In the genomic region with DNA sequence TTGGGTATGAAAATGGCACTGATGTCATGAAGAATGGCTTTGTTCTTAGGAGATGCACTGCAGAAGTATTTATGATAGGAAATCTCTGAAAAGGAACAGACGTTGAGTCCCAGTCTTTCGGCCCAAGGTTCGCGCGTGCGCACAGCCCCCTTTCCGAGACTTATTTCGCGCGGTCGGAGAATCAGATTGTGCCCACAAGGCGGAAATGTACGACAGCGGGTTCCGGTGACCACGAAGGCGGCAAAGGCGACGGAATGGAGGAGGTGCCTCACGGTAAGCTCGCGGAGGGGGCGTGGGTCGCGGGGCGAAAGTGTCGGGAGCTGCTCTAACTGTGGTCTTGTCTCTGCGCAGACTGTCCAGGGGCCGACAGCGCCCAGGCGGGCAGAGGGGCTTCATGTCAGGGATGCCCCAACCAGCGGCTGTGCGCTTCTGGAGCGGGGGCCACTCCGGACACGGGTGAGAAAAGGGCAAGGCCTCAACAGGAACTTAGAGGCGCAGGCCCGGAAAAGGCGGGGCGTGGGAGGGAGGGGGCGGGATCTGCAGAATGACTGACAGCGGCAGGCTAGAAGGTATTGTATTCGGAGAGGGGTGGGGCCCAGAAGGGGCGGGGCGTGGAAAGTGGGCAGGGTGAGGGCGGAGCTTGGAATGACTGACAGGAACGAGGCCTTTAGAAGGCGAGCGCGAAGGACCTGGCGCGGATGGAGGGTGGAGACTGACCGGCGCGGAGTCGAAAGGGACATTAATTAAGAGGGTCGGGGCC, we compare ENCODE assay signal across 8 cellular contexts. TPM values are rescaled to one million over a fixed set of nuclear protein-coding genes. Genes with fewer than 3 reads are reported as not detected.
DNase-seq lines count a peak whose midpoint lies in the region; ATAC-seq, FAIRE-seq and TF ChIP-seq lines count a peak whose summit lies in the region.

Gene NUBP1, plus strand, starts transcription at position 233 of the 760 bp plus-strand sequence. Its CDS starts 22 bp downstream, at position 255.

- peak within 1 kb of the TSS; percentile 94 to 99 (median 97) for H3K27ac ChIP-seq in heart right ventricle
- H3K27ac ChIP-seq in upper lobe of right lung: peak within 1 kb of the TSS; percentile 97

- H3K9me3 ChIP-seq in heart right ventricle (no peaks in the 10 kb centered on the region), upper lobe of right lung (no peaks in the 10 kb centered on the region)

- 0% methylated on average over 57 of the region's 57 CpGs for WGBS in heart right ventricle, 2 donors

- H3K27me3 ChIP-seq in heart right ventricle (no peaks in the 10 kb centered on the region), upper lobe of right lung (no peaks in the 10 kb centered on the region)

- DNase-seq in GM12891 (ENCODE audit: insufficient read length, low spot score) (peak; percentile 89), NCI-H146 (lab: John Stamatoyannopoulos, UW) (peak; percentile 98), T-helper 1 cell (peak; percentile 96 to 99 (median 98)), amniotic epithelial cell (ENCODE audit: low read depth) (peak; percentile 97), heart right ventricle (peak; percentile 100), posterior vena cava (ENCODE audit: low spot score) (peak; percentile 100), upper lobe of right lung (peak; percentile 100)

- peak; percentile 71 for ATAC-seq in HG02840 (IDR thresholded peaks at IDR 0.05; ENCODE audit: low FRiP score, unreplicated experiment)
- peak; percentile 95 to 98 (median 97) for ATAC-seq in heart right ventricle
- peak; percentile 99 for ATAC-seq in upper lobe of right lung

- peak within 1 kb of the TSS in 9 of 10 donors; percentile 43 to 69 (median 60) for H3K4me3 ChIP-seq in heart right ventricle
- peak within 1 kb of the TSS; percentile 60 for H3K4me3 ChIP-seq in upper lobe of right lung

- H3K36me3 ChIP-seq in heart right ventricle (peaks cover 0 to 27% (median 16%) of the 10 kb centered on the region in 9 donors), upper lobe of right lung (peaks cover 18% of the 10 kb centered on the region)

- H3K4me1 ChIP-seq in heart right ventricle (peaks cover 7 to 49% (median 37%) of the 10 kb centered on the region in 9 donors), upper lobe of right lung (peaks cover 26% of the 10 kb centered on the region)

- intact Hi-C loops in heart right ventricle (cut with DNase I): loop anchor here in 7 of 10 donors (1.0 to 5.0 kb wide), 5 partner anchors 84 to 175 kb away; no protein-coding TSS in a partner anchor
- intact Hi-C loops in posterior vena cava (cut with DNase I): loop anchor here in 1 of 2 donors (10.0 kb wide), 1 partner anchor 81 kb away; no protein-coding TSS in a partner anchor
- intact Hi-C loops in upper lobe of right lung (cut with DNase I): loop anchor here (10.0 kb wide), 1 partner anchor 181 kb away; no protein-coding TSS in a partner anchor

- peak; percentile 94 for TF ChIP-seq POLR2A in GM12891 (IDR thresholded peaks at IDR 0.05; ENCODE audit: low read depth, low read length)

- peak; percentile 96 for FAIRE-seq in GM12891 (lab: Jason Lieb, UNC)

- TF ChIP-seq CTCF in heart right ventricle (IDR thresholded peaks at IDR 0.05): no peak
- no peak for TF ChIP-seq CTCF in upper lobe of right lung (IDR thresholded peaks at IDR 0.05)

TF ChIP-seq in GM12891, 5 proteins besides CTCF, POLR2A, EP300 and RAD21:
- TF ChIP-seq PAX5 (IDR thresholded peaks at IDR 0.05; ENCODE audit: insufficient read depth, low read length, severe bottlenecking) (no peak), SPI1 (IDR thresholded peaks at IDR 0.05; ENCODE audit: low read depth, low read length) (no peak), TAF1 (IDR thresholded peaks at IDR 0.05; ENCODE audit: low read depth, low read length) (peak; percentile 80), POU2F2 (IDR thresholded peaks at IDR 0.05; ENCODE audit: low read depth, low read length) (peak; percentile 88), POLR2AphosphoS5 (IDR thresholded peaks at IDR 0.05; ENCODE audit: low read depth, low read length) (peak; percentile 93)
TF ChIP-seq in GM12891: peak in this region for 3.

RNA-seq across cellular contexts. Expression of gene NUBP1, which starts in this region (rescaled TPM):
- polyA plus RNA-seq in GM12891 (2012; ENCODE audit: low read depth, missing spikeins): 51.9 TPM
- total RNA-seq in heart right ventricle (10 to 100 TPM; 44.1 to 57.1 (median 50.3) TPM), posterior vena cava (10 to 100 TPM; 27.1 to 29.8 TPM), upper lobe of right lung (33.7 TPM)
- polyA plus RNA-seq in heart right ventricle: 10 to 100 TPM; 54.5 to 82.1 TPM

Comparison
In these comparisons a context has a peak if more than half of its experiments do, and no peak if none do; other contexts are left out.
1. Peak in every context shown above with its lines: DNase-seq, ATAC-seq, H3K4me3 ChIP-seq and H3K27ac ChIP-seq.